In the genomic region with DNA sequence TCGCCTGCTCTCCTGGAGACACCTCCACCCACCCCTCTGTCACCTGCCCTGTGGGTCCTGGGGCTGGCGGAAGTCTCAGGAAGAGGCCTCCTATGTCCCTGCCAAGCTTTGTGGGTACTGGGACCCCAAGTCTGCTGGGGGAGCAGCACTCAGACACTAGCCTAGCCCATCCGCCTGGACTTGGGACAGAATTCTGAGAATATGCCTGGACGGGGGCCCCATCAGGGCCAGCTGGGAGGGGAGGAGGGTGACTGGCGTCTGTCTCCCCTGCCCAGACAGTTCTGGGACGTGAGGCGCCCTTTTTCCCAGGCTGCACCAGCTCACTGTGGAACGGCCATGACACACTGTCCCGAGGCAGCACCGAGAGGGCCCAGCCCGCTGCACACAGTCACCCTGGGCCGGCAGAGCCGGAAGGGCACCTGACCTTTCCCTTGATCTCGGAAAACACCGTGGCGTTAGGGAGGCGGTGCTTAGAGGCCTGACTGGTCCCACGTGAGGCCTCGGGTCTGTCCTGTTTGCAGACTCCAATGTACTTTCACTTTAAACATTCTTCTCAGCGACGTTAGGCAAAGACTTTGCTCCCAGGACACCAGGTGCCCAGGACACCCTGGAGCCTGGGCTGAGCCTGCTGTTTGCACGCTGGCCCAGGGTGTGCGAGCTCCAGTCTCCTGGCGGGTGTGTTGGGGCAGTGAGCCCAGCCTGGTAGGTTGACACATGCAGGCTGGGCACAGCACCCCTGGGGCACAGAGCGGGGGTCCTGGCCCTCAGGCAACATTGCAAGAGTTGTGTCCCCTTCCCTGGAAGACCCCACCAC, we compare ENCODE assay signal across 13 cellular contexts. TPM values are rescaled to one million over a fixed set of nuclear protein-coding genes. Genes with fewer than 3 reads are reported as not detected.
DNase-seq lines count a peak whose midpoint lies in the region; ATAC-seq and TF ChIP-seq lines count a peak whose summit lies in the region.
"Had no signal": no experiment of that assay in that cellular context is flagged by ENCODE, and none has a peak within 500 bp of the region (broad histone marks: within the 10 kb centered on the region; RNA-seq: fewer than 3 reads in every experiment).

No MANE protein-coding gene starts in this region.

- POLR2A ChIA-PET in HEK293 (lab: Yijun Ruan, JAX) = no interaction called here

- H3K9me3 ChIP-seq in HEK293 (ENCODE audit: control insufficient read depth, insufficient read depth, low read depth, low read length) (no peaks in the 10 kb centered on the region), adrenal gland (replicated peaks in 1 of 3) (no peaks in the 10 kb centered on the region), stomach (no peaks in the 10 kb centered on the region), H9 (ENCODE audit: control insufficient read depth, low read depth, low read length) (no peaks in the 10 kb centered on the region)
- H3K9me3 ChIP-seq: neutrophil had no signal

- no peaks in the 10 kb centered on the region for H3K9me3 Mint-ChIP-seq in H9
- H3K9me3 Mint-ChIP-seq: IgD-negative memory B cell had no signal

- H3K79me2 ChIP-seq in H9 (ENCODE audit: insufficient read depth, low read length) = no peaks in the 10 kb centered on the region

- no peak overlapping the region for H2BK12ac ChIP-seq in H9 (ENCODE audit: insufficient read length, low read depth, low read length)

- H3K4me3 Mint-ChIP-seq in H9 = no peak overlapping the region

- H3K14ac ChIP-seq in H9 (ENCODE audit: insufficient read depth, low read length) = no peak overlapping the region; the same call in 1 of the 2 replicates

- H2AK5ac ChIP-seq in H9 (ENCODE audit: insufficient read length, low read length) = no peak overlapping the region

- no peak for ATAC-seq in HG02973 (IDR thresholded peaks at IDR 0.05; ENCODE audit: unreplicated experiment)
- ATAC-seq in GM21447 (IDR thresholded peaks at IDR 0.05; ENCODE audit: unreplicated experiment) = no peak

- no peak overlapping the region for H3K23ac ChIP-seq in H9 (ENCODE audit: insufficient read length, low read depth, low read length)

- DNase-seq in adrenal gland = peak; percentile 86 to 97 (median 96)
- peak; percentile 68 for DNase-seq in left kidney (ENCODE audit: low read depth, low spot score)
- peak; percentile 94 for DNase-seq in stomach
- no peak for DNase-seq in retina
- no peak for DNase-seq in H9
- DNase-seq: activated T-cell treated with anti-CD3 and anti-CD28 coated beads for 4 hours, NCI-H345, T-helper 2 cell had no signal

- TF ChIP-seq POLR2A in adrenal gland (IDR thresholded peaks at IDR 0.05) (peak; percentile 9 to 92), stomach (IDR thresholded peaks at IDR 0.05) (peak in 1 of 4 donors; percentile 6)

- no peak overlapping the region for H2BK120ac ChIP-seq in H9 (ENCODE audit: low read depth, low read length, poor library complexity, severe bottlenecking)

- intact Hi-C loops in adrenal gland (cut with DNase I) = no loop called here
- intact Hi-C loops in stomach (cut with DNase I; ENCODE audit: low total_unique reads) = no loop called here

- no peaks in the 10 kb centered on the region for H3K79me1 ChIP-seq in H9 (ENCODE audit: insufficient read depth, low read depth, low read length, poor library complexity, severe bottlenecking)

- H4K91ac ChIP-seq in H9 (ENCODE audit: insufficient read length, low read depth, low read length) = no peak overlapping the region

- H2BK15ac ChIP-seq in H9 (ENCODE audit: low read depth, low read length) = no peak overlapping the region

- H3K9ac ChIP-seq in H9 (ENCODE audit: extremely low read depth, insufficient read length, low read length) = no peak overlapping the region

- H3K4me1 Mint-ChIP-seq in H9 = peaks cover under 1 to 2% of the 10 kb centered on the region in 2 experiments; a peak in 1 of 4 replicates

- H3K36me3 Mint-ChIP-seq in H9 (ENCODE audit: insufficient read depth in 1 of 3, low read depth in 3 of 3) = no peaks in the 10 kb centered on the region

- H4K8ac ChIP-seq in H9 (replicated peaks; ENCODE audit: insufficient read length, low read depth, low read length) = no peak overlapping the region

- H3K36me3 ChIP-seq in HEK293 (ENCODE audit: control insufficient read depth in 2 of 2, insufficient read depth in 1 of 2, low read length in 2 of 2) (peaks cover 0 to 4% of the 10 kb centered on the region in 2 experiments; a peak in 1 of 3 replicates), adrenal gland (replicated peaks in 1 of 2) (peaks cover 0 to 7% of the 10 kb centered on the region in 2 donors), stomach (peaks cover 0 to 33% (median 21%) of the 10 kb centered on the region in 4 donors)
- H3K36me3 ChIP-seq: neutrophil had no signal

- H2BK20ac ChIP-seq in H9 (ENCODE audit: low read depth, low read length, poor library complexity, severe bottlenecking) = no peak overlapping the region

- H4K20me1 ChIP-seq in H9 (ENCODE audit: control insufficient read depth, insufficient read depth, insufficient read length) = no peaks in the 10 kb centered on the region

- H3K18ac ChIP-seq in H9 (ENCODE audit: insufficient read length, low read depth, low read length) = no peak overlapping the region

- no peaks in the 10 kb centered on the region; the same call in 1 of the 2 replicates for H3K4me1 ChIP-seq in HEK293 (ENCODE audit: control insufficient read depth, insufficient read depth, low read length)
- H3K4me1 ChIP-seq in adrenal gland (replicated peaks in 1 of 2) = peaks cover 17 to 27% of the 10 kb centered on the region in 2 donors
- peaks cover 32 to 62% (median 57%) of the 10 kb centered on the region in 4 donors for H3K4me1 ChIP-seq in stomach
- H3K4me1 ChIP-seq in H9 (ENCODE audit: insufficient read depth, low read length) = no peaks in the 10 kb centered on the region

- TF ChIP-seq CTCF in HEK293 (tag by site-specific recombination; IDR thresholded peaks at IDR 0.05) (no peak), adrenal gland (IDR thresholded peaks at IDR 0.05) (no peak), stomach (IDR thresholded peaks at IDR 0.05) (no peak), H9 (conservative IDR thresholded peaks at IDR 0.05) (no peak)

- CTCF ChIA-PET in HEK293 (lab: Yijun Ruan, JAX) = no interaction called here

- H3K27me3 ChIP-seq in adrenal gland (no peaks in the 10 kb centered on the region), stomach (peaks cover 0 to 22% (median 10%) of the 10 kb centered on the region in 3 donors), H9 (ENCODE audit: insufficient read depth, low read length) (peaks cover 8% of the 10 kb centered on the region; the same call in 1 of the 2 replicates)

- TF ChIP-seq EP300 in stomach (IDR thresholded peaks at IDR 0.05) = no peak

- H3K4ac ChIP-seq in H9 (ENCODE audit: low read depth, low read length) = no peak overlapping the region

- H3T11ph ChIP-seq in H9 (ENCODE audit: low read length) = no peak overlapping the region

- H3K4me3 ChIP-seq in HEK293 (ENCODE audit: low read depth, low read length) (no peak overlapping the region), adrenal gland (peak overlapping the region in 2 of 4 donors; percentile 18 to 52), stomach (peak overlapping the region in 3 of 4 donors; percentile 17 to 28 (median 19))

- H3K4me2 ChIP-seq in H9 (ENCODE audit: insufficient read depth, insufficient read length, low read length) = no peak overlapping the region

- H2AFZ ChIP-seq in H9 (ENCODE audit: low read length) = no peak overlapping the region

- peaks cover 23% of the 10 kb centered on the region for H3K27me3 Mint-ChIP-seq in H9 (ENCODE audit: low read depth)

- no peak overlapping the region for H3K56ac ChIP-seq in H9 (ENCODE audit: insufficient read length, low read depth, low read length)

- 32 to 52% (median 35%) methylated on average over 10 to 25 of the region's 25 CpGs for WGBS in adrenal gland, 4 donors
- WGBS in stomach, 5 donors = 25 to 54% (median 37%) methylated on average over 22 to 25 of the region's 25 CpGs
- no CpG with 5 or more reads among the region's 25 CpGs for WGBS in H9 (ENCODE audit: extremely low coverage, insufficient read length, low lambda C conversion rate)

- H3K27ac Mint-ChIP-seq in H9 = no peak overlapping the region; a peak in 1 of 7 replicates
- H3K27ac Mint-ChIP-seq: IgD-negative memory B cell had no signal

- H2BK5ac ChIP-seq in H9 (ENCODE audit: insufficient read length, low read length) = no peak overlapping the region

- peaks cover 2% of the 10 kb centered on the region for H3K23me2 ChIP-seq in H9 (ENCODE audit: insufficient read length, low read depth, low read length, poor library complexity, severe bottlenecking)

- H4K5ac ChIP-seq in H9 (ENCODE audit: insufficient read length, low read depth, low read length) = no peak overlapping the region

- no peak overlapping the region for H3K27ac ChIP-seq in HEK293 (ENCODE audit: extremely low read depth, low read depth, low read length)
- peak overlapping the region; percentile 84 to 99 (median 92) for H3K27ac ChIP-seq in adrenal gland
- peak overlapping the region; percentile 87 to 96 (median 93) for H3K27ac ChIP-seq in stomach
- H3K27ac ChIP-seq in H9 (ENCODE audit: insufficient read length, low read depth, low read length) = no peak overlapping the region
- H3K27ac ChIP-seq: neutrophil had no signal

RNA-seq across cellular contexts. Expression of a gene that starts 0.7 kb away (rescaled TPM):
- total RNA-seq in adrenal gland (10 to 100 TPM in 1 of 8 donors, 1 to 10 TPM in 5, under 1 TPM in 2; 0.85 to 55.0 (median 3.1) TPM), stomach (1 to 10 TPM in 2 of 5 donors, under 1 TPM in 1, not detected in 2; 0.18 to 5.8 (median 3.5) TPM), H9 (2021) (0.09 and 0.13 TPM in 2 replicates)
- polyA plus RNA-seq in adrenal gland (10 to 100 TPM in 1 of 3 donors, 1 to 10 TPM in 2; 2.5 to 11.6 (median 3.7) TPM), stomach (1 to 10 TPM in 1 of 3 donors, under 1 TPM in 1, not detected in 1; 0.68 to 8.9 TPM)

RNA-seq across cellular contexts. Expression of a gene that starts 5.7 kb away (rescaled TPM):
- total RNA-seq in adrenal gland (10 to 100 TPM; 16.7 to 78.4 (median 31.2) TPM), stomach (100 to 1,000 TPM in 1 of 5 donors, 10 to 100 TPM in 3, 1 to 10 TPM in 1; 8.8 to 278 (median 92.4) TPM), H9 (2021) (9.4 and 14.5 TPM in 2 replicates)
- polyA plus RNA-seq in adrenal gland (100 to 1,000 TPM in 1 of 3 donors, 10 to 100 TPM in 1, 1 to 10 TPM in 1; 1.6 to 109 (median 90.6) TPM), stomach (10 to 100 TPM; 10.8 to 21.9 (median 15.4) TPM)

RNA-seq across cellular contexts. Expression of a gene that starts 18.9 kb away (rescaled TPM):
- total RNA-seq in adrenal gland = 100 to 1,000 TPM in 3 of 8 donors, 10 to 100 TPM in 5; 45.9 to 274 (median 85.1) TPM
- 10 to 100 TPM; 24.4 to 75.5 (median 25.3) TPM for polyA plus RNA-seq in adrenal gland
- 10 to 100 TPM in 3 of 5 donors, 1 to 10 TPM in 2; 3.5 to 42.7 (median 19.6) TPM for total RNA-seq in stomach
- polyA plus RNA-seq in stomach = 10 to 100 TPM in 1 of 3 donors, 1 to 10 TPM in 2; 5.8 to 10.3 (median 9.2) TPM
- total RNA-seq in H9 (2021) = 25.8 and 26.1 TPM in 2 replicates

RNA-seq across cellular contexts. Expression of a gene that starts 19.1 kb away (rescaled TPM):
- total RNA-seq in adrenal gland = 10 to 100 TPM in 6 of 8 donors, 1 to 10 TPM in 2; 8.1 to 16.5 (median 13.2) TPM
- polyA plus RNA-seq in adrenal gland = 10 to 100 TPM in 2 of 3 donors, under 1 TPM in 1; 0.55 to 13.8 (median 11.8) TPM
- total RNA-seq in stomach = 100 to 1,000 TPM in 1 of 5 donors, 10 to 100 TPM in 1, 1 to 10 TPM in 3; 5.8 to 176 (median 8.8) TPM
- 1 to 10 TPM; 3.8 to 6.6 (median 5.4) TPM for polyA plus RNA-seq in stomach
- total RNA-seq in H9 (2021) = 11.4 and 12.4 TPM in 2 replicates

Comparison
In these comparisons a context has a peak if more than half of its experiments do, and no peak if none do; other contexts are left out.
1. H3K27ac ChIP-seq: peak in adrenal gland (5 of 5) and stomach (5 of 5); none in HEK293 (single experiment) and H9 (single experiment).
2. DNase-seq: peak in adrenal gland (7 of 7), left kidney (single experiment) and stomach (single experiment); none in retina (single experiment) and H9 (single experiment).